In genomic region chr16:8752706-8753105, GRCh38 we compare ENCODE assay signal across 23 cellular contexts. TPM values are rescaled to one million over a fixed set of nuclear protein-coding genes. Genes with fewer than 3 reads are reported as not detected.
A peak's percentile ranks its signal among the peaks of the same experiment; 100 is the strongest.
DNase-seq lines count a peak whose midpoint lies in the region; ATAC-seq, FAIRE-seq and TF ChIP-seq lines count a peak whose summit lies in the region.
"Had no signal": no experiment of that assay in that cellular context is flagged by ENCODE, and none has a peak within 500 bp of the region (broad histone marks: within the 10 kb centered on the region; RNA-seq: fewer than 3 reads in every experiment).

No MANE protein-coding gene starts in this region.

- no peak for DNase-seq in SK-N-SH
- no peak for DNase-seq in K562 (ENCODE audit: extremely low read depth in 1 of 4, low spot score in 3 of 4)
- DNase-seq in pancreas: peak in 1 of 6 donors; percentile 3
- no peak for DNase-seq in activated CD4-positive, alpha-beta memory T cell treated with anti-CD3 and anti-CD28 coated beads for 36 hours
- DNase-seq in midbrain (lab: John Stamatoyannopoulos, UW): no peak
- no peak for DNase-seq in NCI-H1694 treated with DMSO at 0.1 percent for 48 hours (lab: John Stamatoyannopoulos, UW)
- DNase-seq: CD4-positive, CD25-positive, alpha-beta regulatory T cell; CD8-positive, alpha-beta T cell; DMS153; H9 had no signal

- H4K20me1 ChIP-seq in SK-N-SH (ENCODE audit: insufficient read depth): no peaks in the 10 kb centered on the region
- H4K20me1 ChIP-seq in K562 (replicated peaks; ENCODE audit: control insufficient read depth, insufficient read depth, low read length): 0 out of 2 replicates have a peak, but pooled peaks cover 5% of the 10 kb centered on the region
- H4K20me1 ChIP-seq: BLaER1 had no signal

- H3K9me3 ChIP-seq in SK-N-SH: no peaks in the 10 kb centered on the region
- no peaks in the 10 kb centered on the region for H3K9me3 ChIP-seq in K562 (replicated peaks; ENCODE audit: control insufficient read depth, insufficient read depth, low read depth, low read length)
- no peaks in the 10 kb centered on the region for H3K9me3 ChIP-seq in pancreas
- H3K9me3 ChIP-seq: BLaER1, Caco-2 had no signal

- no peak overlapping the region for H3K4me3 ChIP-seq in SK-N-SH (ENCODE audit: low read depth in 2 of 2, low read length in 1 of 2)
- H3K4me3 ChIP-seq in K562: no peak overlapping the region
- no peak overlapping the region for H3K4me3 ChIP-seq in pancreas
- H3K4me3 ChIP-seq: BLaER1, GM23338 had no signal

- H3K9ac ChIP-seq in SK-N-SH: no peak overlapping the region
- no peak overlapping the region for H3K9ac ChIP-seq in K562 (ENCODE audit: insufficient read depth in 1 of 2, low read depth in 2 of 2, low read length in 2 of 2)
- H3K9ac ChIP-seq: BLaER1 had no signal

- no peak for TF ChIP-seq POLR2A in K562 (conservative IDR thresholded peaks at IDR 0.05)

- H2AFZ ChIP-seq in SK-N-SH (ENCODE audit: low read depth) (no peak overlapping the region), K562 (ENCODE audit: low read depth, low read length) (no peak overlapping the region)
- H2AFZ ChIP-seq: GM23338 had no signal

- no peak for TF ChIP-seq EP300 in SK-N-SH (IDR thresholded peaks at IDR 0.05; ENCODE audit: borderline replicate concordance in 1 of 2, low read depth in 1 of 2, low read length in 1 of 2)
- no peak for TF ChIP-seq EP300 in Ishikawa (IDR thresholded peaks at IDR 0.05; ENCODE audit: borderline replicate concordance)
- no peak for TF ChIP-seq EP300 in K562 (IDR thresholded peaks at IDR 0.05; ENCODE audit: low read length)

- H3K4me3 Mint-ChIP-seq in activated CD4-positive, alpha-beta memory T cell treated with anti-CD3 and anti-CD28 coated beads for 36 hours: no peak overlapping the region
- H3K4me3 Mint-ChIP-seq: B cell; CD4-positive, CD25-positive, alpha-beta regulatory T cell; CD8-positive, alpha-beta T cell; GM23338; H9; HFFc6 had no signal

- intact Hi-C loops in K562 (cut with micrococcal nuclease): no loop called here
- intact Hi-C loops in pancreas (cut with DNase I): no loop called here
- intact Hi-C loops in activated CD4-positive, alpha-beta memory T cell treated with anti-CD3 and anti-CD28 coated beads for 36 hours (cut with micrococcal nuclease): no loop called here

- no peaks in the 10 kb centered on the region for H3K27me3 ChIP-seq in SK-N-SH (ENCODE audit: insufficient read depth)
- peaks cover 7 to 37% of the 10 kb centered on the region in 2 experiments for H3K27me3 ChIP-seq in K562 (ENCODE audit: control insufficient read depth in 2 of 2, insufficient read depth in 2 of 2, low read length in 2 of 2)
- no peaks in the 10 kb centered on the region for H3K27me3 ChIP-seq in pancreas
- H3K27me3 ChIP-seq: BLaER1 had no signal

- H3K27ac ChIP-seq in SK-N-SH (ENCODE audit: low read depth in 2 of 2, low read length in 1 of 2) (no peak overlapping the region), K562 (ENCODE audit: extremely low read depth, low read depth, low read length) (no peak overlapping the region), pancreas (peak overlapping the region in 2 of 4 donors; percentile 39 to 45)
- H3K27ac ChIP-seq: 22Rv1, BLaER1, C4-2B had no signal

- H3K9me2 ChIP-seq in SK-N-SH: no peaks in the 10 kb centered on the region

- H3K36me3 ChIP-seq in SK-N-SH (replicated peaks in 1 of 2; ENCODE audit: control insufficient read depth in 1 of 2, insufficient read depth in 2 of 2, low read length in 1 of 2): peaks cover 0 to 4% of the 10 kb centered on the region in 2 experiments
- H3K36me3 ChIP-seq in K562 (ENCODE audit: control insufficient read depth, insufficient read depth, low read length): no peaks in the 10 kb centered on the region
- no peaks in the 10 kb centered on the region for H3K36me3 ChIP-seq in pancreas

- TF ChIP-seq RAD21 in SK-N-SH (IDR thresholded peaks at IDR 0.05; ENCODE audit: low read length) (no peak), Ishikawa (IDR thresholded peaks at IDR 0.05; ENCODE audit: low read depth) (no peak), K562 (CRISPR knock-in tag; conservative IDR thresholded peaks at IDR 0.05 in 1 of 2, IDR thresholded peaks at IDR 0.05 in 1 of 2) (no peak)

- no peak for FAIRE-seq in K562 (lab: Jason Lieb, UNC)
- no peak for FAIRE-seq in pancreas (lab: Jason Lieb, UNC)
- FAIRE-seq: A204.1, G401.6, GM12892, GM19239 had no signal

- no peaks in the 10 kb centered on the region for H3K9me1 ChIP-seq in K562 (ENCODE audit: control insufficient read depth, insufficient read depth, low read length)

- no peaks in the 10 kb centered on the region for H3F3A ChIP-seq in SK-N-SH (replicated peaks; ENCODE audit: insufficient read depth)

- POLR2A ChIA-PET in SK-N-SH (lab: Yijun Ruan, JAX) (no interaction called here), K562 (lab: Yijun Ruan, JAX) (no interaction called here)
- POLR2A ChIA-PET in activated CD4-positive, alpha-beta memory T cell treated with anti-CD3 and anti-CD28 coated beads for 36 hours (lab: Charles Lee): no interaction called here

- H3K79me2 ChIP-seq in SK-N-SH (ENCODE audit: insufficient read depth) (no peaks in the 10 kb centered on the region), K562 (ENCODE audit: control insufficient read depth, insufficient read depth, low read length) (no peaks in the 10 kb centered on the region)

- no peaks in the 10 kb centered on the region for H3K4me1 Mint-ChIP-seq in activated CD4-positive, alpha-beta memory T cell treated with anti-CD3 and anti-CD28 coated beads for 36 hours (ENCODE audit: low read depth)
- H3K4me1 Mint-ChIP-seq: B cell; CD4-positive, CD25-positive, alpha-beta regulatory T cell; GM23338 had no signal

- no peaks in the 10 kb centered on the region for H3K27me3 Mint-ChIP-seq in activated CD4-positive, alpha-beta memory T cell treated with anti-CD3 and anti-CD28 coated beads for 36 hours
- H3K27me3 Mint-ChIP-seq: B cell; CD4-positive, CD25-positive, alpha-beta regulatory T cell had no signal

- no peaks in the 10 kb centered on the region for H3K9me3 Mint-ChIP-seq in activated CD4-positive, alpha-beta memory T cell treated with anti-CD3 and anti-CD28 coated beads for 36 hours
- H3K9me3 Mint-ChIP-seq: CD8-positive, alpha-beta T cell; GM23338; H9; HFFc6 had no signal

- BruUV-seq in K562 (replicated peaks; lab: Mats Ljungman, UMichigan): no TSS peak

- CTCF ChIA-PET in SK-N-SH (lab: Yijun Ruan, JAX): interaction anchor here (0.9 to 1.2 kb wide), 3 partner anchors 13 to 117 kb away, joined by 3 read pairs; no protein-coding TSS in a partner anchor
- CTCF ChIA-PET in K562 (lab: Yijun Ruan, JAX; ENCODE audit: low intra/inter-chr PET ratio): no interaction called here
- CTCF ChIA-PET in activated CD4-positive, alpha-beta memory T cell treated with anti-CD3 and anti-CD28 coated beads for 36 hours (lab: Charles Lee): interaction anchor here (0.9 kb wide), 1 partner anchor 127 kb away, joined by 3 read pairs; no protein-coding TSS in a partner anchor

- H3K4me2 ChIP-seq in SK-N-SH (no peak overlapping the region), K562 (ENCODE audit: insufficient read depth, low read length) (no peak overlapping the region)
- H3K4me2 ChIP-seq: BLaER1, GM23338 had no signal

- peaks cover 4% of the 10 kb centered on the region for H3K36me3 Mint-ChIP-seq in activated CD4-positive, alpha-beta memory T cell treated with anti-CD3 and anti-CD28 coated beads for 36 hours

- H3K4me1 ChIP-seq in SK-N-SH (ENCODE audit: control insufficient read depth in 1 of 2, insufficient read depth in 2 of 2, low read depth in 1 of 2, low read length in 1 of 2) (peaks cover 3 to 6% of the 10 kb centered on the region in 2 experiments; a peak in 2 of 4 replicates), K562 (replicated peaks in 1 of 2; ENCODE audit: control insufficient read depth in 2 of 2, insufficient read depth in 2 of 2, low read length in 2 of 2) (no peaks in the 10 kb centered on the region), pancreas (peaks cover 6 to 16% (median 9%) of the 10 kb centered on the region in 3 donors)
- H3K4me1 ChIP-seq: BLaER1 had no signal

- ATAC-seq in SK-N-SH treated with all-trans-retinoic acid at 6 μM for 48 hours (no peak), K562 (no peak), pancreas (peak; percentile 4 to 37 (median 24))
- ATAC-seq: CD8-positive, alpha-beta T cell; GM23338 had no signal

- no peak overlapping the region for H3K27ac Mint-ChIP-seq in activated CD4-positive, alpha-beta memory T cell treated with anti-CD3 and anti-CD28 coated beads for 36 hours
- H3K27ac Mint-ChIP-seq: B cell; CD4-positive, CD25-positive, alpha-beta regulatory T cell; CD8-positive, alpha-beta T cell; GM23338; H9; HFFc6 had no signal

- 19% methylated on average over 2 of the region's 2 CpGs for WGBS in SK-N-SH (ENCODE audit: low lambda C conversion rate)
- WGBS in K562 (ENCODE audit: insufficient coverage, low coverage, missing lambda C conversion rate): 0% methylated on average over 2 of the region's 2 CpGs
- WGBS in pancreas, 2 donors: 18 to 46% methylated on average over 2 of the region's 2 CpGs

- no peak for TF ChIP-seq CTCF in SK-N-SH (IDR thresholded peaks at IDR 0.05)
- TF ChIP-seq CTCF in K562 (IDR thresholded peaks at IDR 0.05 in 2 of 3, conservative IDR thresholded peaks at IDR 0.05 in 1 of 3; ENCODE audit: insufficient read depth in 2 of 3, low read depth in 1 of 3, low read length in 3 of 3): no peak
- no peak for TF ChIP-seq CTCF in pancreas (IDR thresholded peaks at IDR 0.05)

- in situ Hi-C loops in K562 (cut with MboI): no loop called here

RNA-seq across cellular contexts. Expression of gene TMEM186, which starts 44.7 kb away (rescaled TPM):
- polyA plus RNA-seq in SK-N-SH (2012; rRNA removed) (13.2 and 18.2 TPM in 2 replicates), K562 (2011; rRNA removed) (14.9 and 16.4 TPM in 2 replicates), K562 (2014; fragmentation: Illumina TruSeq; extraction: Trizol) (16.2 and 19.7 TPM in 2 replicates), K562 (2014; fragmentation: Nextera tagmentation; extraction: Ambion mirVana) (10 to 100 TPM; 27.3 to 33.4 TPM), K562 (2014; rRNA removed) (17.3 and 18.5 TPM in 2 replicates), pancreas (1 to 10 TPM; 3.8 to 9.3 TPM)
- 16.1 and 16.8 TPM in 2 replicates for polyA plus RNA-seq in SK-N-SH (2012; cell fraction: cytosol; rRNA removed)
- 15.9 and 16.9 TPM in 2 replicates for polyA plus RNA-seq in SK-N-SH (2012; cell fraction: nucleus; rRNA removed)
- total RNA-seq in K562 (2011; cell fraction: chromatin; rRNA removed; ENCODE audit: low replicate concordance): 12.4 and 19.3 TPM in 2 replicates
- total RNA-seq in K562 (2011; cell fraction: nucleolus; rRNA removed): 17.0 and 19.2 TPM in 2 replicates
- 21.9 and 24.2 TPM in 2 replicates for total RNA-seq in K562 (2011; cell fraction: nucleoplasm; rRNA removed)
- total RNA-seq in K562 (2014; rRNA removed) (10.1 and 11.2 TPM in 2 replicates), K562 (2014; rRNA removed; fragmentation: Illumina TruSeq; extraction: Trizol) (13.1 and 15.4 TPM in 2 replicates), K562 (2015; rRNA removed; fragmentation: Illumina TruSeq; extraction: Trizol) (10.1 and 11.0 TPM in 2 replicates), K562 (2021) (17.8 TPM in 2 replicates), pancreas (1 to 10 TPM; 2.7 to 6.1 (median 4.4) TPM)
- 15.7 and 17.1 TPM in 2 replicates for polyA plus RNA-seq in K562 (2011; cell fraction: cytosol; rRNA removed)
- polyA plus RNA-seq in K562 (2011; cell fraction: nucleus; rRNA removed): 14.9 and 17.5 TPM in 2 replicates
- polyA plus RNA-seq in K562 (2012): 15.0 and 20.4 TPM in 2 replicates
- polyA minus RNA-seq in K562 (2011; rRNA and poly(A)+ RNA removed): 12.7 and 13.4 TPM in 2 replicates
- polyA minus RNA-seq in K562 (2011; cell fraction: cytosol; rRNA and poly(A)+ RNA removed): 4.6 and 4.8 TPM in 2 replicates
- 4.3 and 8.0 TPM in 2 replicates for polyA minus RNA-seq in K562 (2011; cell fraction: nucleus; rRNA and poly(A)+ RNA removed)
- total RNA-seq in activated CD4-positive, alpha-beta memory T cell treated with anti-CD3 and anti-CD28 coated beads for 36 hours: 10 to 100 TPM; 16.0 TPM

RNA-seq across cellular contexts. Expression of gene PMM2, which starts 44.9 kb away (rescaled TPM):
- polyA plus RNA-seq in SK-N-SH (2012; rRNA removed): 24.3 and 27.6 TPM in 2 replicates
- 23.4 and 28.8 TPM in 2 replicates for polyA plus RNA-seq in SK-N-SH (2012; cell fraction: cytosol; rRNA removed)
- 47.6 and 49.7 TPM in 2 replicates for polyA plus RNA-seq in SK-N-SH (2012; cell fraction: nucleus; rRNA removed)
- 104 and 130 TPM in 2 replicates for total RNA-seq in K562 (2011; cell fraction: chromatin; rRNA removed; ENCODE audit: low replicate concordance)
- total RNA-seq in K562 (2011; cell fraction: nucleolus; rRNA removed): 64.9 and 66.9 TPM in 2 replicates
- 106 and 149 TPM in 2 replicates for total RNA-seq in K562 (2011; cell fraction: nucleoplasm; rRNA removed)
- total RNA-seq in K562 (2014; rRNA removed): 17.8 and 30.4 TPM in 2 replicates
- total RNA-seq in K562 (2014; rRNA removed; fragmentation: Illumina TruSeq; extraction: Trizol): 29.8 and 33.9 TPM in 2 replicates
- total RNA-seq in K562 (2015; rRNA removed; fragmentation: Illumina TruSeq; extraction: Trizol): 37.6 and 42.7 TPM in 2 replicates
- total RNA-seq in K562 (2021): 28.9 and 32.0 TPM in 2 replicates
- polyA plus RNA-seq in K562 (2011; rRNA removed): 16.3 and 21.1 TPM in 2 replicates
- polyA plus RNA-seq in K562 (2011; cell fraction: cytosol; rRNA removed): 11.9 and 14.4 TPM in 2 replicates
- 24.1 and 29.4 TPM in 2 replicates for polyA plus RNA-seq in K562 (2011; cell fraction: nucleus; rRNA removed)
- 20.8 and 23.0 TPM in 2 replicates for polyA plus RNA-seq in K562 (2012)
- 27.2 and 34.0 TPM in 2 replicates for polyA plus RNA-seq in K562 (2014; fragmentation: Illumina TruSeq; extraction: Trizol)
- 1 to 10 TPM; 5.6 to 7.8 TPM for polyA plus RNA-seq in K562 (2014; fragmentation: Nextera tagmentation; extraction: Ambion mirVana)
- 25.9 and 27.1 TPM in 2 replicates for polyA plus RNA-seq in K562 (2014; rRNA removed)
- polyA minus RNA-seq in K562 (2011; rRNA and poly(A)+ RNA removed): 18.4 and 27.8 TPM in 2 replicates
- polyA minus RNA-seq in K562 (2011; cell fraction: cytosol; rRNA and poly(A)+ RNA removed): 10.2 and 16.6 TPM in 2 replicates
- polyA minus RNA-seq in K562 (2011; cell fraction: nucleus; rRNA and poly(A)+ RNA removed): 22.2 and 42.1 TPM in 2 replicates
- total RNA-seq in pancreas: 10 to 100 TPM; 19.2 to 40.3 (median 29.4) TPM
- 10 to 100 TPM; 19.6 to 23.9 TPM for polyA plus RNA-seq in pancreas
- total RNA-seq in activated CD4-positive, alpha-beta memory T cell treated with anti-CD3 and anti-CD28 coated beads for 36 hours: 10 to 100 TPM; 34.0 to 36.0 TPM

Comparison
In these comparisons a context has a peak if more than half of its experiments do, and no peak if none do; other contexts are left out.
1. ATAC-seq: peak in pancreas (4 of 4); none in SK-N-SH treated with all-trans-retinoic acid at 6 μM for 48 hours (single experiment) and K562 (single experiment).
2. Of the 27 proteins assayed by ChIP-seq in both K562 and SK-N-SH: peak only in K562: none; only in SK-N-SH: none; in both: NFIC; in neither: 26.